ENCODE assay signal across 22 cellular contexts in genomic region chr10:120951288-120951687, GRCh38.
DNase-seq lines count a peak whose midpoint lies in the region; ATAC-seq, FAIRE-seq and TF ChIP-seq lines count a peak whose summit lies in the region.
"Had no signal": no experiment of that assay in that cellular context is flagged by ENCODE, and none has a peak within 500 bp of the region (broad histone marks: within the 10 kb centered on the region; RNA-seq: fewer than 3 reads in every experiment).

No MANE protein-coding gene starts in this region.

- H4K20me1 ChIP-seq in H1 (replicated peaks in 1 of 2; ENCODE audit: control insufficient read depth in 1 of 2, insufficient read depth in 2 of 2, low read length in 2 of 2) = no peaks in the 10 kb centered on the region
- H4K20me1 ChIP-seq: BLaER1 had no signal

- H3K4me2 ChIP-seq in H1 (ENCODE audit: insufficient read depth in 1 of 2, low read depth in 2 of 2, low read length in 2 of 2) (no peak overlapping the region), mesendoderm (ENCODE audit: low read length) (no peak overlapping the region)
- H3K4me2 ChIP-seq: BLaER1 had no signal

- H2BK20ac ChIP-seq in H1 (ENCODE audit: low read length) = peak overlapping the region; percentile 82; the same call in 1 of the 2 replicates

- 0 out of 2 replicates have a peak overlapping the region, but pooled peaks have one; percentile 28 for H3K18ac ChIP-seq in H1 (ENCODE audit: extremely low read depth, low read length)
- H3K18ac ChIP-seq in mesendoderm (ENCODE audit: low read length) = no peak overlapping the region

- H3K23me2 ChIP-seq in H1 (ENCODE audit: low read depth, low read length) = peaks cover 12% of the 10 kb centered on the region

- 75% methylated on average over 5 of the region's 5 CpGs; no CpG with 5 or more reads in 1 of the 2 experiments for WGBS in H1 (ENCODE audit: extremely low coverage in 1 of 2, insufficient coverage in 1 of 2, insufficient read length in 1 of 2, insufficient replicate concordance in 2 of 2, low coverage in 1 of 2, low lambda C conversion rate in 2 of 2, missing lambda C conversion rate in 1 of 2), 2 experiments
- no CpG with 5 or more reads among the region's 5 CpGs for WGBS in mesendoderm (ENCODE audit: extremely low coverage, insufficient coverage, low lambda C conversion rate)
- 81% methylated on average over 5 of the region's 5 CpGs for WGBS in prostate gland

- TF ChIP-seq POLR2A in H1 (IDR thresholded peaks at IDR 0.05; ENCODE audit: control extremely low read depth in 1 of 2, low read depth in 2 of 2, low read length in 2 of 2) (no peak), prostate gland (IDR thresholded peaks at IDR 0.05) (no peak)

- H3K4me3 ChIP-seq in H1 (ENCODE audit: extremely low read depth in 1 of 4, insufficient read depth in 2 of 4, low read depth in 3 of 4, low read length in 4 of 4) (no peak overlapping the region), mesendoderm (ENCODE audit: low read length) (no peak overlapping the region), prostate gland (no peak overlapping the region)
- H3K4me3 ChIP-seq: BLaER1, GM12878, GM23248, HAP-1 had no signal

- peak; percentile 50 for FAIRE-seq in H1 (lab: Jason Lieb, UNC)
- FAIRE-seq: A204.1, GM12878, GM18507, H54 had no signal

- H3K9me3 ChIP-seq in H1 (ENCODE audit: insufficient read depth in 2 of 2, low read depth in 1 of 2, low read length in 1 of 2) (0 out of 4 replicates have a peak, but pooled peaks cover 0 to 2% of the 10 kb centered on the region in 2 experiments), prostate gland (no peaks in the 10 kb centered on the region)

- H2BK15ac ChIP-seq in H1 (ENCODE audit: low read length) = no peak overlapping the region
- H2BK15ac ChIP-seq in mesendoderm (replicated peaks; ENCODE audit: low read depth) = no peak overlapping the region

- DNase-seq in ELF-1 (ENCODE audit: low read depth, low spot score) (peak; percentile 21), H1 (ENCODE audit: low read depth in 1 of 2, low spot score in 2 of 2) (no peak), mesendoderm (peak; percentile 83), prostate gland (ENCODE audit: low spot score) (no peak)
- DNase-seq: Caco-2; CD4-positive, CD25-positive, alpha-beta regulatory T cell; CD8-positive, alpha-beta T cell; DMS153; DND-41; GDM1; GM23248; HFFc6 had no signal

- ATAC-seq in GM18870 (IDR thresholded peaks at IDR 0.05; ENCODE audit: unreplicated experiment) (no peak), GM18498 (IDR thresholded peaks at IDR 0.05; ENCODE audit: unreplicated experiment) (no peak)
- ATAC-seq: CD8-positive, alpha-beta T cell; GM12878 had no signal

- H3K56ac ChIP-seq in H1 (replicated peaks; ENCODE audit: insufficient read length, low read depth, low read length) = no peak overlapping the region
- no peak overlapping the region for H3K56ac ChIP-seq in mesendoderm (ENCODE audit: low read length)

- H2BK5ac ChIP-seq in H1 (ENCODE audit: low read depth, low read length) = peak overlapping the region; percentile 10; the same call in 1 of the 2 replicates
- no peak overlapping the region for H2BK5ac ChIP-seq in mesendoderm (ENCODE audit: low read length)

- H3K27ac ChIP-seq in H1 (ENCODE audit: low read depth, low read length) (no peak overlapping the region), mesendoderm (ENCODE audit: low read depth, low read length) (no peak overlapping the region), prostate gland (no peak overlapping the region)
- H3K27ac ChIP-seq: 22Rv1, BLaER1, C4-2B, GM23248 had no signal

- H2BK12ac ChIP-seq in H1 (ENCODE audit: low read depth, low read length) = peak overlapping the region; percentile 46; the same call in 1 of the 2 replicates

- H3K23ac ChIP-seq in H1 (ENCODE audit: insufficient read length) (no peak overlapping the region), mesendoderm (ENCODE audit: low read length) (no peak overlapping the region)

- no peaks in the 10 kb centered on the region for H3K79me1 ChIP-seq in H1 (ENCODE audit: low read depth, low read length)
- H3K79me1 ChIP-seq in mesendoderm (ENCODE audit: low read length) = no peaks in the 10 kb centered on the region

- intact Hi-C loops in prostate gland (cut with DNase I) = no loop called here

- H2AFZ ChIP-seq in H1 (ENCODE audit: low read length) = no peak overlapping the region
- H2AFZ ChIP-seq: GM23248 had no signal

- no peaks in the 10 kb centered on the region; a peak in 1 of 8 replicates for H3K36me3 ChIP-seq in H1 (ENCODE audit: control insufficient read depth in 2 of 4, insufficient read depth in 4 of 4, low read length in 3 of 4)
- no peaks in the 10 kb centered on the region for H3K36me3 ChIP-seq in mesendoderm (ENCODE audit: control insufficient read depth, insufficient read depth, low read length)
- H3K36me3 ChIP-seq in prostate gland = no peaks in the 10 kb centered on the region
- H3K36me3 ChIP-seq: BLaER1, HAP-1 had no signal

- H3K4me1 ChIP-seq in H1 (replicated peaks in 1 of 4; ENCODE audit: control insufficient read depth in 3 of 4, insufficient read depth in 4 of 4, low read length in 3 of 4) (peaks cover 5 to 21% (median 13%) of the 10 kb centered on the region in 4 experiments), mesendoderm (ENCODE audit: control insufficient read depth, low read depth, low read length) (peaks cover 3% of the 10 kb centered on the region), prostate gland (replicated peaks) (peaks cover 5% of the 10 kb centered on the region)
- H3K4me1 ChIP-seq: BLaER1 had no signal

- no peak overlapping the region for H3K9ac ChIP-seq in H1 (replicated peaks in 1 of 4; ENCODE audit: extremely low read depth in 1 of 4, low read depth in 3 of 4, low read length in 3 of 4)
- no peak overlapping the region for H3K9ac ChIP-seq in mesendoderm (ENCODE audit: low read length)
- H3K9ac ChIP-seq: BLaER1, GM23248 had no signal

- no peak overlapping the region for H3K14ac ChIP-seq in H1 (ENCODE audit: insufficient read length)

- TF ChIP-seq EP300 in H1 (IDR thresholded peaks at IDR 0.05; ENCODE audit: borderline replicate concordance in 1 of 2, low read depth in 2 of 2, low read length in 2 of 2) = no peak

- no peak overlapping the region for H3K4ac ChIP-seq in H1 (replicated peaks; ENCODE audit: insufficient read length, low read depth, low read length)
- no peak overlapping the region for H3K4ac ChIP-seq in mesendoderm (ENCODE audit: low read depth, low read length)

- CTCF ChIA-PET in H1 (lab: Charles Lee; ENCODE audit: partially characterized antibody) = interaction anchor here (3.0 kb wide), 1 partner anchor 12 kb away, joined by 12 read pairs; no protein-coding TSS in a partner anchor

- H4K8ac ChIP-seq in H1 (ENCODE audit: extremely low read depth, insufficient read depth, low read length) (no peak overlapping the region), mesendoderm (ENCODE audit: low read depth, low read length) (no peak overlapping the region)

- TF ChIP-seq CTCF in H1 (IDR thresholded peaks at IDR 0.05; ENCODE audit: control extremely low read depth in 1 of 3, insufficient read depth in 1 of 3, low read depth in 1 of 3, low read length in 3 of 3) (no peak), prostate gland (IDR thresholded peaks at IDR 0.05) (no peak)

- POLR2A ChIA-PET in H1 (lab: Charles Lee; ENCODE audit: partially characterized antibody) = no interaction called here

- no peak overlapping the region for H4K91ac ChIP-seq in H1 (replicated peaks; ENCODE audit: insufficient read length, low read length)

- H4K5ac ChIP-seq in H1 (ENCODE audit: insufficient read length, low read depth, low read length) = no peak overlapping the region
- H4K5ac ChIP-seq in mesendoderm (ENCODE audit: low read length) = no peak overlapping the region

- no peak for TF ChIP-seq RAD21 in H1 (IDR thresholded peaks at IDR 0.05 in 1 of 2, conservative IDR thresholded peaks at IDR 0.05 in 1 of 2; ENCODE audit: low read depth in 2 of 2, low read length in 2 of 2)

- no peak overlapping the region for H2AK5ac ChIP-seq in H1 (ENCODE audit: low read depth, low read length)
- no peak overlapping the region for H2AK5ac ChIP-seq in mesendoderm (ENCODE audit: low read length)

- no peaks in the 10 kb centered on the region for H3K79me2 ChIP-seq in H1 (ENCODE audit: control insufficient read depth in 1 of 2, insufficient read depth in 2 of 2, low read length in 2 of 2)
- H3K79me2 ChIP-seq in mesendoderm (ENCODE audit: control insufficient read depth, insufficient read depth, low read length) = no peaks in the 10 kb centered on the region

- H3K27me3 ChIP-seq in H1 (replicated peaks in 1 of 4; ENCODE audit: control insufficient read depth in 3 of 4, extremely low read depth in 1 of 4, insufficient read depth in 3 of 4, low read length in 3 of 4) = peaks cover 11 to 16% (median 13%) of the 10 kb centered on the region in 4 experiments
- H3K27me3 ChIP-seq in mesendoderm (ENCODE audit: insufficient read depth, low read length, poor library complexity) = no peaks in the 10 kb centered on the region
- no peaks in the 10 kb centered on the region for H3K27me3 ChIP-seq in prostate gland (replicated peaks; ENCODE audit: insufficient read depth)

- H2BK120ac ChIP-seq in H1 (replicated peaks; ENCODE audit: low read depth, low read length) = no peak overlapping the region
- H2BK120ac ChIP-seq in mesendoderm (ENCODE audit: low read depth, low read length) = no peak overlapping the region

TF ChIP-seq in H1, 55 proteins besides CTCF, POLR2A, EP300 and RAD21:
- TF ChIP-seq BRCA1 (IDR thresholded peaks at IDR 0.05; ENCODE audit: low read depth, low read length) = no peak
- TF ChIP-seq TEAD4 (IDR thresholded peaks at IDR 0.05; ENCODE audit: low read depth, low read length) = 0 out of 2 replicates have a peak, but pooled peaks have one; percentile 28

Comparison
In these comparisons a context has a peak if more than half of its experiments do, and no peak if none do; other contexts are left out.
1. DNase-seq: peak in ELF-1 (single experiment) and mesendoderm (single experiment); none in H1 (0 of 2) and prostate gland (single experiment).